In the genomic region with DNA sequence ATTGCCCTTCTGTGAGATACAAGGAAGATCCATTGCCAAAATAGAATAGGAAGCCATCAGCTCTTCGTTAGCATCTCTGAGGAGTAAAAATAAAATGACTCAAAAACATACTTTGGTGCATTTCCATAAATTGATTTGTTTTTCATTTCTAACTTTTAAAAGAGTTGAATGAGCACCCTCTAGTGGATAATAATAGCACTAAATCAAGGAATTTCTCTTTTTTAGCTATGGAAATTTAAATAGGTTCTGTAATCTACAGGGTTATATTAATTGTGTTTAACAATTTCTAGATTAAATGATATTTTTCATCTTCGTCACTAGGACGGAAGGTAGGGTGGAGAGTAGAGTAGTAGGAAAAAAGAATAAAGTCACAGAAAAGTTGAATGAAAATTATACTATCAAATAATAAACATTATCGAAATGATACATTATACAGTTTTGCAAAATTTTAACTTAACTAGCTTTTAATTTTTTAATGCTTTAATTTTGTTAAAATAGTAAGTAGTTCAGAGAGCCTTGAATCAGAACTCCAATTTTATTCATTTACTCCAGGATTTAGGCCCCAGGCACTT, we compare ENCODE assay signal across 8 cellular contexts. TPM values are rescaled to one million over a fixed set of nuclear protein-coding genes. Genes with fewer than 3 reads are reported as not detected.
DNase-seq lines count a peak whose midpoint lies in the region; ATAC-seq, FAIRE-seq and TF ChIP-seq lines count a peak whose summit lies in the region.

No MANE protein-coding gene starts in this region.

- H3K4me2 ChIP-seq in KMS-11 = no peak overlapping the region

- no peak overlapping the region for H3K9ac ChIP-seq in KMS-11

- H2AFZ ChIP-seq in KMS-11 (ENCODE audit: low read depth) = no peak overlapping the region

- H3K27ac ChIP-seq in KMS-11 (no peak overlapping the region), lung (ENCODE audit: low read depth in 1 of 2, low read length in 1 of 2) (no peak overlapping the region)

- 0 out of 2 replicates have a peak, but pooled peaks cover 5% of the 10 kb centered on the region for H3K79me2 ChIP-seq in KMS-11 (ENCODE audit: insufficient read depth, low read depth)

- ATAC-seq in lung (ENCODE audit: insufficient read depth, low FRiP score) (no peak), HG02852 (IDR thresholded peaks at IDR 0.05; ENCODE audit: unreplicated experiment) (no peak), HG03439 (IDR thresholded peaks at IDR 0.05; ENCODE audit: unreplicated experiment) (no peak)

- H3K9me3 ChIP-seq in lung (ENCODE audit: control insufficient read depth in 2 of 2, insufficient read depth in 1 of 2, low read length in 1 of 2) = no peaks in the 10 kb centered on the region

- no peaks in the 10 kb centered on the region for H4K20me1 ChIP-seq in KMS-11 (ENCODE audit: insufficient read depth)

- no peak for FAIRE-seq in D721Med (lab: Jason Lieb, UNC)

- DNase-seq in D721Med (ENCODE audit: insufficient read length, low spot score) (no peak), astrocyte of the hippocampus (ENCODE audit: low read depth, low spot score) (peak; percentile 15), lung (ENCODE audit: low spot score) (no peak), GM19238 (ENCODE audit: insufficient read length, low spot score) (no peak), SHP77 treated with DMSO at 0.1 percent for 48 hours (lab: John Stamatoyannopoulos, UW) (no peak)

- H3K4me3 ChIP-seq in KMS-11 (IDR thresholded peaks at IDR 0.05; ENCODE audit: insufficient read depth, low read depth, low read length) (no peak overlapping the region), lung (no peak overlapping the region)

- peaks cover 37% of the 10 kb centered on the region for H3K4me1 ChIP-seq in KMS-11 (ENCODE audit: low read depth, poor library complexity, severe bottlenecking)
- H3K4me1 ChIP-seq in lung (ENCODE audit: control insufficient read depth in 2 of 2, insufficient read depth in 2 of 2, low read length in 2 of 2) = peaks cover 0 to 2% of the 10 kb centered on the region in 2 donors

- WGBS in lung, 2 donors = 40 to 58% methylated on average over 4 of the region's 4 CpGs

- no peaks in the 10 kb centered on the region for H3K27me3 ChIP-seq in KMS-11 (ENCODE audit: insufficient read depth, low read depth)
- H3K27me3 ChIP-seq in lung (ENCODE audit: control insufficient read depth, insufficient read depth) = no peaks in the 10 kb centered on the region

- TF ChIP-seq CTCF in D721Med (IDR thresholded peaks at IDR 0.05; ENCODE audit: insufficient read depth, missing control alignments) (peak; percentile 59), KMS-11 (conservative IDR thresholded peaks at IDR 0.05; ENCODE audit: low read depth, low read length) (peak; percentile 77), lung (IDR thresholded peaks at IDR 0.05; ENCODE audit: control extremely low read depth, extremely low read depth) (peak; percentile 27)

- H3K36me3 ChIP-seq in KMS-11 (ENCODE audit: insufficient read depth) (no peaks in the 10 kb centered on the region), lung (ENCODE audit: control insufficient read depth in 2 of 2, insufficient read depth in 2 of 2, low read length in 2 of 2) (peaks cover 5 to 13% of the 10 kb centered on the region in 2 donors)

RNA-seq across cellular contexts. Expression of a gene that starts 6.5 kb away (rescaled TPM):
- 10 to 100 TPM; 11.7 to 61.0 TPM for total RNA-seq in lung
- 1 to 10 TPM; 5.1 to 6.9 TPM for polyA plus RNA-seq in lung

RNA-seq across cellular contexts. Expression of a gene that starts 6.6 kb away (rescaled TPM):
- total RNA-seq in lung = 1 to 10 TPM; 6.2 to 8.1 TPM
- 1 to 10 TPM; 3.5 to 4.0 TPM for polyA plus RNA-seq in lung

RNA-seq across cellular contexts. Expression of a gene that starts 40.9 kb away (rescaled TPM):
- 1 to 10 TPM; 1.6 to 8.0 TPM for total RNA-seq in lung
- 10 to 100 TPM in 1 of 2 donors, 1 to 10 TPM in 1; 2.1 to 11.3 TPM for polyA plus RNA-seq in lung

Comparison
In these comparisons a context has a peak if more than half of its experiments do, and no peak if none do; other contexts are left out.
1. CTCF ChIP-seq: peak in every context shown above with its lines; median percentile 77 in KMS-11; 59 in D721Med; 27 in lung.